1 cellular context compared by ENCODE assay signal in the genomic region with DNA sequence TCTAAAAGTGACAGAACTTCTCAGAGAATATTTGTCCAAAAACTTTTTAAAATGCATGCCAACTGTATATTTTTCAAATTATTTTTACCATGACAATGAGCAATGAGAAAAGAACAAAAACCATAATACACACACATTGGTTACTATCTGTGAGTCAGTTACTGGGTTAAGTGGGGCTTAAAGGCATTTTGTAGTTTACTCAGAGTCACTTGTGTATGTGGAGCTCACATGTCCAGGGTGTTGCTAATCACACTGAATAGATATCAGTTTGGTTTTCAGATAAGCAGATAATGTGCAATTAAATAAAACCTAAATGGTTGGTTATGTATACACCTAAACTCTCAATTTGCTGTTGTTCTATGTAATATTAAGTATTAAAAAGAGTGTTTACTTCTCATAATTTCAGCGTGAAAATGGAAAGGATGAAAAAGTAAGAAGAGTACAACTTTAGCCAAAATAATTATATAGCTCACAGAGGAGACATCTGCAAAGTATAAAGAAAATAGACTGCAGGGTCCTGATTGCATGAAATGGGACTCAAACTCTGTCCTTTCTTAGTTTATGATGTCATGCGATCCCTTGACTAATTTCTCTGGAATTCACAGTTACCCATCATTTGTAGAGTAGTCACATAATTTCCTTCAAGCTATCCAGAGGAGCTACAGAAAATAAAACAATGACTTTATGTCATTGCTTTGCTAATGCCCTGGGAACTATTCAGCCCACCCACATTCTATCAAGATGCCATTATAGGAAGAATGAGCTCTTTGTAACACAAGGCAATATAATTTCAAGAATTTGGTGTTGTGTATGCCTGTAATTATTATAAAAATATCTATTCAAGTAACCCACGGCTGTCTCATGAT.
TF ChIP-seq lines count a peak whose summit lies in the region.

No MANE protein-coding gene starts in this region.

TF ChIP-seq in HEK293, 187 proteins besides CTCF, POLR2A, EP300 and RAD21 (continued from another document and continues in another):
- TF ChIP-seq ZFP3 (tag by site-specific recombination; IDR thresholded peaks at IDR 0.05; ENCODE audit: low read depth) = no peak
- peak; percentile 62; the same call in 1 of the 2 replicates for TF ChIP-seq ZNF843 (tag by site-specific recombination; IDR thresholded peaks at IDR 0.05)
- TF ChIP-seq EGR2 (tag by site-specific recombination; IDR thresholded peaks at IDR 0.05; ENCODE audit: low read depth) = no peak
- TF ChIP-seq OVOL3 (tag by site-specific recombination; IDR thresholded peaks at IDR 0.05) = no peak
- no peak for TF ChIP-seq ZBTB7A (tag by site-specific recombination; IDR thresholded peaks at IDR 0.05; ENCODE audit: low read depth)
- TF ChIP-seq ZNF2 (tag by site-specific recombination; IDR thresholded peaks at IDR 0.05) = no peak
- TF ChIP-seq, protein P1, sequence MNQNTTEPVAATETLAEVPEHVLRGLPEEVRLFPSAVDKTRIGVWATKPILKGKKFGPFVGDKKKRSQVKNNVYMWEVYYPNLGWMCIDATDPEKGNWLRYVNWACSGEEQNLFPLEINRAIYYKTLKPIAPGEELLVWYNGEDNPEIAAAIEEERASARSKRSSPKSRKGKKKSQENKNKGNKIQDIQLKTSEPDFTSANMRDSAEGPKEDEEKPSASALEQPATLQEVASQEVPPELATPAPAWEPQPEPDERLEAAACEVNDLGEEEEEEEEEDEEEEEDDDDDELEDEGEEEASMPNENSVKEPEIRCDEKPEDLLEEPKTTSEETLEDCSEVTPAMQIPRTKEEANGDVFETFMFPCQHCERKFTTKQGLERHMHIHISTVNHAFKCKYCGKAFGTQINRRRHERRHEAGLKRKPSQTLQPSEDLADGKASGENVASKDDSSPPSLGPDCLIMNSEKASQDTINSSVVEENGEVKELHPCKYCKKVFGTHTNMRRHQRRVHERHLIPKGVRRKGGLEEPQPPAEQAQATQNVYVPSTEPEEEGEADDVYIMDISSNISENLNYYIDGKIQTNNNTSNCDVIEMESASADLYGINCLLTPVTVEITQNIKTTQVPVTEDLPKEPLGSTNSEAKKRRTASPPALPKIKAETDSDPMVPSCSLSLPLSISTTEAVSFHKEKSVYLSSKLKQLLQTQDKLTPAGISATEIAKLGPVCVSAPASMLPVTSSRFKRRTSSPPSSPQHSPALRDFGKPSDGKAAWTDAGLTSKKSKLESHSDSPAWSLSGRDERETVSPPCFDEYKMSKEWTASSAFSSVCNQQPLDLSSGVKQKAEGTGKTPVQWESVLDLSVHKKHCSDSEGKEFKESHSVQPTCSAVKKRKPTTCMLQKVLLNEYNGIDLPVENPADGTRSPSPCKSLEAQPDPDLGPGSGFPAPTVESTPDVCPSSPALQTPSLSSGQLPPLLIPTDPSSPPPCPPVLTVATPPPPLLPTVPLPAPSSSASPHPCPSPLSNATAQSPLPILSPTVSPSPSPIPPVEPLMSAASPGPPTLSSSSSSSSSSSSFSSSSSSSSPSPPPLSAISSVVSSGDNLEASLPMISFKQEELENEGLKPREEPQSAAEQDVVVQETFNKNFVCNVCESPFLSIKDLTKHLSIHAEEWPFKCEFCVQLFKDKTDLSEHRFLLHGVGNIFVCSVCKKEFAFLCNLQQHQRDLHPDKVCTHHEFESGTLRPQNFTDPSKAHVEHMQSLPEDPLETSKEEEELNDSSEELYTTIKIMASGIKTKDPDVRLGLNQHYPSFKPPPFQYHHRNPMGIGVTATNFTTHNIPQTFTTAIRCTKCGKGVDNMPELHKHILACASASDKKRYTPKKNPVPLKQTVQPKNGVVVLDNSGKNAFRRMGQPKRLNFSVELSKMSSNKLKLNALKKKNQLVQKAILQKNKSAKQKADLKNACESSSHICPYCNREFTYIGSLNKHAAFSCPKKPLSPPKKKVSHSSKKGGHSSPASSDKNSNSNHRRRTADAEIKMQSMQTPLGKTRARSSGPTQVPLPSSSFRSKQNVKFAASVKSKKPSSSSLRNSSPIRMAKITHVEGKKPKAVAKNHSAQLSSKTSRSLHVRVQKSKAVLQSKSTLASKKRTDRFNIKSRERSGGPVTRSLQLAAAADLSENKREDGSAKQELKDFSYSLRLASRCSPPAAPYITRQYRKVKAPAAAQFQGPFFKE (tag by site-specific recombination; IDR thresholded peaks at IDR 0.05; ENCODE audit: borderline replicate concordance) = no peak
- no peak for TF ChIP-seq ZBTB1 (tag by site-specific recombination; IDR thresholded peaks at IDR 0.05)
- no peak for TF ChIP-seq ZNF664 (tag by site-specific recombination; IDR thresholded peaks at IDR 0.05)
- peak; percentile 40 for TF ChIP-seq FEZF1 (tag by site-specific recombination; IDR thresholded peaks at IDR 0.05)
- no peak for TF ChIP-seq ZNF596 (tag by site-specific recombination; IDR thresholded peaks at IDR 0.05)
- no peak for TF ChIP-seq MYNN (tag by site-specific recombination; IDR thresholded peaks at IDR 0.05; ENCODE audit: borderline replicate concordance)
- no peak for TF ChIP-seq ZNF26 (tag by site-specific recombination; IDR thresholded peaks at IDR 0.05)
- TF ChIP-seq ZNF155 (tag by site-specific recombination; IDR thresholded peaks at IDR 0.05) = no peak
- TF ChIP-seq SP2 (tag by site-specific recombination; IDR thresholded peaks at IDR 0.05) = no peak
- no peak for TF ChIP-seq ZSCAN23 (tag by site-specific recombination; IDR thresholded peaks at IDR 0.05)
- TF ChIP-seq ZNF266 (tag by site-specific recombination; IDR thresholded peaks at IDR 0.05; ENCODE audit: low read depth) = no peak
- no peak for TF ChIP-seq ZNF132 (tag by site-specific recombination; IDR thresholded peaks at IDR 0.05; ENCODE audit: borderline replicate concordance)
- TF ChIP-seq, protein P2, sequence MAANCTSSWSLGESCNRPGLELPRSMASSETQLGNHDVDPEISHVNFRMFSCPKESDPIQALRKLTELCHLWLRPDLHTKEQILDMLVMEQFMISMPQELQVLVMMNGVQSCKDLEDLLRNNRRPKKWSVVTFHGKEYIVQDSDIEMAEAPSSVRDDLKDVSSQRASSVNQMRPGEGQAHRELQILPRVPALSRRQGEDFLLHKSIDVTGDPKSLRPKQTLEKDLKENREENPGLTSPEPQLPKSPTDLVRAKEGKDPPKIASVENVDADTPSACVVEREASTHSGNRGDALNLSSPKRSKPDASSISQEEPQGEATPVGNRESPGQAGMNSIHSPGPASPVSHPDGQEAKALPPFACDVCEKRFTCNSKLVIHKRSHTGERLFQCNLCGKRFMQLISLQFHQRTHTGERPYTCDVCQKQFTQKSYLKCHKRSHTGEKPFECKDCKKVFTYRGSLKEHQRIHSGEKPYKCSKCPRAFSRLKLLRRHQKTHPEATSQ (tag by site-specific recombination; IDR thresholded peaks at IDR 0.05) = no peak
- no peak for TF ChIP-seq ZNF776 (tag by site-specific recombination; IDR thresholded peaks at IDR 0.05; ENCODE audit: borderline replicate concordance)
- TF ChIP-seq ZBTB11 (tag by site-specific recombination; conservative IDR thresholded peaks at IDR 0.05; ENCODE audit: low read depth) = no peak
- TF ChIP-seq ZNF704 (tag by site-specific recombination; IDR thresholded peaks at IDR 0.05) = no peak
- TF ChIP-seq IKZF3 (tag by site-specific recombination; IDR thresholded peaks at IDR 0.05) = peak; percentile 42; the same call in 1 of the 2 replicates
- no peak for TF ChIP-seq AEBP2 (tag by site-specific recombination; IDR thresholded peaks at IDR 0.05; ENCODE audit: borderline replicate concordance)
- no peak for TF ChIP-seq ZNF423 (tag by site-specific recombination; IDR thresholded peaks at IDR 0.05)
- no peak for TF ChIP-seq ZNF248 (tag by site-specific recombination; IDR thresholded peaks at IDR 0.05)
- peak; percentile 96 for TF ChIP-seq ZNF629 (tag by site-specific recombination; IDR thresholded peaks at IDR 0.05)
- TF ChIP-seq KLF8 (tag by site-specific recombination; IDR thresholded peaks at IDR 0.05) = peak; percentile 53; the same call in 1 of the 2 replicates
- TF ChIP-seq ZNF280C (tag by site-specific recombination; IDR thresholded peaks at IDR 0.05) = no peak
- TF ChIP-seq ZNF37A (tag by site-specific recombination; IDR thresholded peaks at IDR 0.05) = no peak
- no peak for TF ChIP-seq GFI1B (tag by site-specific recombination; IDR thresholded peaks at IDR 0.05)
- no peak for TF ChIP-seq ZNF677 (tag by site-specific recombination; IDR thresholded peaks at IDR 0.05)
- no peak for TF ChIP-seq ZNF626 (tag by site-specific recombination; IDR thresholded peaks at IDR 0.05)
- no peak for TF ChIP-seq REPIN1 (tag by site-specific recombination; IDR thresholded peaks at IDR 0.05; ENCODE audit: low read depth)
- no peak for TF ChIP-seq ZNF560 (tag by site-specific recombination; IDR thresholded peaks at IDR 0.05; ENCODE audit: borderline replicate concordance)
- TF ChIP-seq ZNF121 (tag by site-specific recombination; IDR thresholded peaks at IDR 0.05) = no peak
- peak; percentile 95 for TF ChIP-seq ZEB2 (tag by site-specific recombination; IDR thresholded peaks at IDR 0.05)
- TF ChIP-seq BCL6B (tag by site-specific recombination; IDR thresholded peaks at IDR 0.05) = no peak
- TF ChIP-seq ZNF777 (tag by site-specific recombination; IDR thresholded peaks at IDR 0.05; ENCODE audit: borderline replicate concordance) = no peak
- peak; percentile 62; the same call in 1 of the 2 replicates for TF ChIP-seq ZNF558 (tag by site-specific recombination; IDR thresholded peaks at IDR 0.05)
- TF ChIP-seq YY2 (tag by site-specific recombination; IDR thresholded peaks at IDR 0.05) = no peak
